Comparison of ENCODE assay signal across 8 cellular contexts in the genomic region with DNA sequence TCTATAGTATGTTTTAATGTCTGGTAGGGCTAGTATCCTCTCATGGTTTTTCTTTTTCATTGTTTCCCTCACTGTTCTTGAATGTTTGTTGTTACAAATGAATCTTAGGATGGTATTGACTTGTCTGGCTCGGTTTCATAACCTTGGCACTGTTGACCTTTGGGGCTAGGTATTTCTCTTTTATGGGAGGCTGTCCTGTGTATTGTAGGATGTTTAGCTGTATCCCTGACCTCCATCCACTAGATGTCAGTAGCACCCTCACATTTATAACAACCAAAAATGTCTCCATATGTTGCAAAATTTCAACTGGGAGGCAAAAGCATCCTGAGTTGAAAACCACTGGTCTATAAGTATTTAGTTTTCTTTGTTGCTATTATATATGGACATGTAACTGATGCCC. TPM values are rescaled to one million over a fixed set of nuclear protein-coding genes. Genes with fewer than 3 reads are reported as not detected.
A peak's percentile ranks its signal among the peaks of the same experiment; 100 is the strongest.
DNase-seq lines count a peak whose midpoint lies in the region; ATAC-seq, FAIRE-seq and TF ChIP-seq lines count a peak whose summit lies in the region.

No MANE protein-coding gene starts in this region.

- DNase-seq in A172 (ENCODE audit: low spot score) (peak; percentile 42), GM19239 (ENCODE audit: insufficient read length, low spot score) (no peak), SK-N-SH (no peak), hepatic stellate cell (ENCODE audit: low spot score) (peak; percentile 6), GDM1 (lab: John Stamatoyannopoulos, UW) (no peak), activated gamma-delta T cell (lab: John Stamatoyannopoulos, UW) (no peak), NCI-H146 treated with DMSO at 0.1 percent for 48 hours (lab: John Stamatoyannopoulos, UW; ENCODE audit: unreplicated experiment) (no peak)

- peak; percentile 70 for FAIRE-seq in GM19239 (lab: Jason Lieb, UNC)

- no peaks in the 10 kb centered on the region for H3K79me2 ChIP-seq in SK-N-SH (ENCODE audit: insufficient read depth)

- peaks cover 12 to 19% of the 10 kb centered on the region in 2 experiments for H3K36me3 ChIP-seq in SK-N-SH (replicated peaks in 1 of 2; ENCODE audit: control insufficient read depth in 1 of 2, insufficient read depth in 2 of 2, low read length in 1 of 2)

- no peaks in the 10 kb centered on the region for H3K4me1 ChIP-seq in SK-N-SH (ENCODE audit: control insufficient read depth in 1 of 2, insufficient read depth in 2 of 2, low read depth in 1 of 2, low read length in 1 of 2)

- no peak for ATAC-seq in GM21786 (IDR thresholded peaks at IDR 0.05; ENCODE audit: unreplicated experiment)

- H3K27ac ChIP-seq in SK-N-SH (ENCODE audit: low read depth in 2 of 2, low read length in 1 of 2), result no peak overlapping the region

- TF ChIP-seq RAD21 in SK-N-SH (IDR thresholded peaks at IDR 0.05; ENCODE audit: low read length), result peak; percentile 22

- peak; percentile 61 for TF ChIP-seq CTCF in SK-N-SH (IDR thresholded peaks at IDR 0.05)

- peaks cover 3% of the 10 kb centered on the region for H3F3A ChIP-seq in SK-N-SH (replicated peaks; ENCODE audit: insufficient read depth)

- 34% methylated on average over 1 of the region's 1 CpG for WGBS in SK-N-SH (ENCODE audit: low lambda C conversion rate)

- H3K9me2 ChIP-seq in SK-N-SH, result no peaks in the 10 kb centered on the region

- H4K20me1 ChIP-seq in SK-N-SH (ENCODE audit: insufficient read depth), result no peaks in the 10 kb centered on the region

- no peak overlapping the region for H3K4me2 ChIP-seq in SK-N-SH

- H3K27me3 ChIP-seq in SK-N-SH (ENCODE audit: insufficient read depth), result no peaks in the 10 kb centered on the region

- POLR2A ChIA-PET in SK-N-SH (lab: Yijun Ruan, JAX), result no interaction called here

- CTCF ChIA-PET in SK-N-SH (lab: Yijun Ruan, JAX), result interaction anchor here (0.7 kb wide), 2 partner anchors 12 to 564 kb away, joined by 3 read pairs; no protein-coding TSS in a partner anchor

- H3K9ac ChIP-seq in SK-N-SH, result no peak overlapping the region

- no peaks in the 10 kb centered on the region for H3K9me3 ChIP-seq in SK-N-SH

- H3K4me3 ChIP-seq in SK-N-SH (ENCODE audit: low read depth in 2 of 2, low read length in 1 of 2), result no peak overlapping the region; a peak in 1 of 4 replicates

- H2AFZ ChIP-seq in SK-N-SH (ENCODE audit: low read depth), result no peak overlapping the region

- TF ChIP-seq EP300 in SK-N-SH (IDR thresholded peaks at IDR 0.05; ENCODE audit: borderline replicate concordance in 1 of 2, low read depth in 1 of 2, low read length in 1 of 2), result no peak

TF ChIP-seq in SK-N-SH, 30 proteins besides CTCF, POLR2A, EP300 and RAD21:
- 0 out of 2 replicates have a peak, but pooled peaks have one; percentile 3 for TF ChIP-seq SMC3 (IDR thresholded peaks at IDR 0.05; ENCODE audit: low read depth, low read length)
- no peak for TF ChIP-seq ELF1 (IDR thresholded peaks at IDR 0.05)
- TF ChIP-seq ZBTB33 (IDR thresholded peaks at IDR 0.05; ENCODE audit: borderline replicate concordance, low read depth), result no peak
- TF ChIP-seq, protein P1, sequence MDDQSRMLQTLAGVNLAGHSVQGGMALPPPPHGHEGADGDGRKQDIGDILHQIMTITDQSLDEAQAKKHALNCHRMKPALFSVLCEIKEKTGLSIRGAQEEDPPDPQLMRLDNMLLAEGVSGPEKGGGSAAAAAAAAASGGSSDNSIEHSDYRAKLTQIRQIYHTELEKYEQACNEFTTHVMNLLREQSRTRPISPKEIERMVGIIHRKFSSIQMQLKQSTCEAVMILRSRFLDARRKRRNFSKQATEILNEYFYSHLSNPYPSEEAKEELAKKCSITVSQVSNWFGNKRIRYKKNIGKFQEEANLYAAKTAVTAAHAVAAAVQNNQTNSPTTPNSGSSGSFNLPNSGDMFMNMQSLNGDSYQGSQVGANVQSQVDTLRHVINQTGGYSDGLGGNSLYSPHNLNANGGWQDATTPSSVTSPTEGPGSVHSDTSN (IDR thresholded peaks at IDR 0.05), result no peak
- no peak for TF ChIP-seq MXI1 (IDR thresholded peaks at IDR 0.05; ENCODE audit: low read depth, low read length)
- TF ChIP-seq POLR2AphosphoS5 (IDR thresholded peaks at IDR 0.05; ENCODE audit: low read depth, low read length), result no peak

RNA-seq across cellular contexts. Expression of gene AOX1, which starts 7.0 kb away (rescaled TPM):
- total RNA-seq in A172 (2014; rRNA removed; shearing (Covaris generic)), result 8.4 and 13.2 TPM in 2 replicates
- 3.3 and 4.6 TPM in 2 replicates for polyA plus RNA-seq in SK-N-SH (2012; rRNA removed)
- 3.7 and 3.8 TPM in 2 replicates for polyA plus RNA-seq in SK-N-SH (2012; cell fraction: cytosol; rRNA removed)
- polyA plus RNA-seq in SK-N-SH (2012; cell fraction: nucleus; rRNA removed), result 2.2 and 3.9 TPM in 2 replicates

RNA-seq across cellular contexts. Expression of gene SGO2, which starts 52.8 kb away (rescaled TPM):
- total RNA-seq in A172 (2014; rRNA removed; shearing (Covaris generic)), result 24.2 and 33.1 TPM in 2 replicates
- polyA plus RNA-seq in SK-N-SH (2012; rRNA removed), result 2.8 TPM in 2 replicates
- 4.3 and 5.3 TPM in 2 replicates for polyA plus RNA-seq in SK-N-SH (2012; cell fraction: cytosol; rRNA removed)
- polyA plus RNA-seq in SK-N-SH (2012; cell fraction: nucleus; rRNA removed), result 1.3 and 1.8 TPM in 2 replicates

Comparison
In these comparisons a context has a peak if more than half of its experiments do, and no peak if none do; other contexts are left out.
1. DNase-seq: peak in A172 (single experiment) and hepatic stellate cell (single experiment); none in GM19239 (single experiment), SK-N-SH (single experiment), GDM1 (single experiment), activated gamma-delta T cell (single experiment) and NCI-H146 treated with DMSO at 0.1 percent for 48 hours (single experiment).